Comparison of ENCODE assay signal across 8 cellular contexts in the genomic region with DNA sequence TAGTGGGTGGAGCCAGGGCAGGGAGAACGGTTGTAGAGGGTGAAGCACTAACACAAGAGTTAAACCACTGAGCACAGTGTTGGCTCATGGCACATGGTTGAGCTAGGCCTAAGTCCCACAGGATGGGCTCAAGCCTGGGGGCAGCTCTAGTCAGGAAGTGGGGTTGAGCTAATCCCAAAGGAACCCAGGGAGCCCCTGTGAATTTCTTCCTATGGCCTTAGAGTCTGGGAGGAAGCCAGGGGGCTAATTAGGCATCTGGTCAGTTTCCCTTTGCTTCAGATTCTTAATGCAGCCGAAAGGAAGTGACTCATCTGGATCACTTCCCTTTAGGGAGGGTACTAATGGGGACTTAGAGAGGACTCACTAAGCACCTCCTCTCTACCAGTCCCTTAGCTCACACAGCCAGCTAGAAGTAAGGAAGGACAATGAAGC. TPM values are rescaled to one million over a fixed set of nuclear protein-coding genes. Genes with fewer than 3 reads are reported as not detected.
DNase-seq lines count a peak whose midpoint lies in the region; ATAC-seq and TF ChIP-seq lines count a peak whose summit lies in the region.

No MANE protein-coding gene starts in this region.

- H3K4me1 Mint-ChIP-seq in activated CD8-positive, alpha-beta T cell treated with anti-CD3 and anti-CD28 coated beads for 36 hours (ENCODE audit: low read depth): peaks cover 14% of the 10 kb centered on the region
- peaks cover 21% of the 10 kb centered on the region for H3K4me1 Mint-ChIP-seq in activated CD8-positive, alpha-beta T cell treated with anti-CD3 and anti-CD28 coated beads, Interleukin-2, amount 10 ng/mL, durations not matched to agents 7 days and 5 days (ENCODE audit: low read depth)

- H3K9me3 ChIP-seq in Loucy (ENCODE audit: insufficient read depth, low read depth, low read length): no peaks in the 10 kb centered on the region
- H3K9me3 ChIP-seq in body of pancreas: no peaks in the 10 kb centered on the region

- H2AFZ ChIP-seq in Loucy (ENCODE audit: low read length): 0 out of 2 replicates have a peak overlapping the region, but pooled peaks have one; percentile 3

- no peaks in the 10 kb centered on the region for H3K9me2 ChIP-seq in Loucy (replicated peaks; ENCODE audit: low read depth, low read length)

- H3K27me3 Mint-ChIP-seq in activated CD8-positive, alpha-beta T cell treated with anti-CD3 and anti-CD28 coated beads for 36 hours: no peaks in the 10 kb centered on the region
- H3K27me3 Mint-ChIP-seq in activated CD8-positive, alpha-beta T cell treated with anti-CD3 and anti-CD28 coated beads, Interleukin-2, amount 10 ng/mL, durations not matched to agents 7 days and 5 days (ENCODE audit: low read depth): peaks cover 11% of the 10 kb centered on the region

- TF ChIP-seq CTCF in activated CD8-positive, alpha-beta T cell treated with anti-CD3 and anti-CD28 coated beads for 36 hours (IDR thresholded peaks at IDR 0.05): no peak
- TF ChIP-seq CTCF in Loucy (conservative IDR thresholded peaks at IDR 0.05; ENCODE audit: low read length) (no peak), body of pancreas (IDR thresholded peaks at IDR 0.05) (no peak)

- H3K27ac ChIP-seq in body of pancreas: peak overlapping the region in 2 of 4 donors; percentile 24 to 34

- ATAC-seq in activated CD8-positive, alpha-beta T cell treated with anti-CD3 and anti-CD28 coated beads for 36 hours: peak; percentile 60
- ATAC-seq in activated CD8-positive, alpha-beta T cell treated with anti-CD3 and anti-CD28 coated beads, Interleukin-2, amount 10 ng/mL, durations not matched to agents 7 days and 5 days: no peak
- ATAC-seq in body of pancreas: peak; percentile 49

- H3K36me3 Mint-ChIP-seq in activated CD8-positive, alpha-beta T cell treated with anti-CD3 and anti-CD28 coated beads for 36 hours (ENCODE audit: low read depth): no peaks in the 10 kb centered on the region
- H3K36me3 Mint-ChIP-seq in activated CD8-positive, alpha-beta T cell treated with anti-CD3 and anti-CD28 coated beads, Interleukin-2, amount 10 ng/mL, durations not matched to agents 7 days and 5 days (ENCODE audit: low read depth): no peaks in the 10 kb centered on the region

- peaks cover 3% of the 10 kb centered on the region; the same call in 1 of the 2 replicates for H3K79me2 ChIP-seq in Loucy (ENCODE audit: insufficient read depth, low read length)

- intact Hi-C loops in activated CD8-positive, alpha-beta T cell treated with anti-CD3 and anti-CD28 coated beads for 36 hours (cut with micrococcal nuclease): loop anchor here (5.0 kb wide), 1 partner anchor 108 kb away; a partner anchor contains a TSS
- intact Hi-C loops in body of pancreas (cut with DNase I): loop anchor here (5.0 kb wide), 1 partner anchor 88 kb away; a partner anchor contains a TSS

- 49 to 50% methylated on average over 2 of the region's 2 CpGs for WGBS in body of pancreas, 2 donors

- H3K9ac ChIP-seq in Loucy (ENCODE audit: low read depth, low read length, poor library complexity, severe bottlenecking): peak overlapping the region; percentile 65

- no peak overlapping the region for H3K4me3 Mint-ChIP-seq in activated CD8-positive, alpha-beta T cell treated with anti-CD3 and anti-CD28 coated beads for 36 hours
- H3K4me3 Mint-ChIP-seq in activated CD8-positive, alpha-beta T cell treated with anti-CD3 and anti-CD28 coated beads, Interleukin-2, amount 10 ng/mL, durations not matched to agents 7 days and 5 days: no peak overlapping the region

- H3K4me2 ChIP-seq in Loucy (ENCODE audit: low read depth, low read length, poor library complexity, severe bottlenecking): peak overlapping the region; percentile 77

- H3K27ac Mint-ChIP-seq in activated CD8-positive, alpha-beta T cell treated with anti-CD3 and anti-CD28 coated beads for 36 hours: no peak overlapping the region
- H3K27ac Mint-ChIP-seq in activated CD8-positive, alpha-beta T cell treated with anti-CD3 and anti-CD28 coated beads, Interleukin-2, amount 10 ng/mL, durations not matched to agents 7 days and 5 days: no peak overlapping the region

- H3K4me3 ChIP-seq in Loucy (ENCODE audit: low read length, poor library complexity, severe bottlenecking): peak overlapping the region; percentile 67
- H3K4me3 ChIP-seq in body of pancreas: no peak overlapping the region

- no peaks in the 10 kb centered on the region for H3K36me3 ChIP-seq in Loucy (ENCODE audit: insufficient read depth, low read length)
- no peaks in the 10 kb centered on the region for H3K36me3 ChIP-seq in body of pancreas (replicated peaks in 1 of 2; ENCODE audit: insufficient read depth in 1 of 2, low read depth in 2 of 2)

- TF ChIP-seq POLR2A in body of pancreas (IDR thresholded peaks at IDR 0.05): no peak

- no peaks in the 10 kb centered on the region for H3K9me3 Mint-ChIP-seq in activated CD8-positive, alpha-beta T cell treated with anti-CD3 and anti-CD28 coated beads for 36 hours
- no peaks in the 10 kb centered on the region for H3K9me3 Mint-ChIP-seq in activated CD8-positive, alpha-beta T cell treated with anti-CD3 and anti-CD28 coated beads, Interleukin-2, amount 10 ng/mL, durations not matched to agents 7 days and 5 days (ENCODE audit: insufficient read depth)

- H4K20me1 ChIP-seq in Loucy (ENCODE audit: insufficient read depth, low read length, poor library complexity, severe bottlenecking): no peaks in the 10 kb centered on the region

- POLR2A ChIA-PET in activated CD8-positive, alpha-beta T cell treated with anti-CD3 and anti-CD28 coated beads for 36 hours (lab: Charles Lee): interaction anchor here (1.2 to 1.8 kb wide), 4 partner anchors 26 to 101 kb away, joined by 3 to 4 read pairs (median 4); a partner anchor contains a TSS
- POLR2A ChIA-PET in activated CD8-positive, alpha-beta T cell treated with anti-CD3 and anti-CD28 coated beads, Interleukin-2, amount 10 ng/mL, durations not matched to agents 7 days and 5 days (lab: Charles Lee): interaction anchor here (1.0 to 1.9 kb wide), 3 partner anchors 34 to 91 kb away, joined by 3 to 5 read pairs (median 4); no protein-coding TSS in a partner anchor

- H3K4me1 ChIP-seq in Loucy (ENCODE audit: insufficient read depth, low read length, poor library complexity, severe bottlenecking) (peaks cover 38% of the 10 kb centered on the region), body of pancreas (no peaks in the 10 kb centered on the region)

- no peaks in the 10 kb centered on the region for H3F3A ChIP-seq in Loucy (ENCODE audit: low read depth)

- no peak for DNase-seq in activated CD8-positive, alpha-beta T cell treated with anti-CD3 and anti-CD28 coated beads for 36 hours
- DNase-seq in activated CD8-positive, alpha-beta T cell treated with anti-CD3 and anti-CD28 coated beads, Interleukin-2, amount 10 ng/mL, durations not matched to agents 7 days and 5 days: no peak
- peak; percentile 96 for DNase-seq in HCEC 1CT
- peak in 2 of 4 donors; percentile 29 to 51 for DNase-seq in body of pancreas
- peak; percentile 40 to 96 for DNase-seq in lung microvascular endothelial cell (ENCODE audit: low read depth in 2 of 2)
- no peak for DNase-seq in cerebellar nuclear complex (lab: John Stamatoyannopoulos, UW)
- DNase-seq in NCI-H2081 treated with DMSO at 0.1 percent for 48 hours (lab: John Stamatoyannopoulos, UW): no peak

- CTCF ChIA-PET in activated CD8-positive, alpha-beta T cell treated with anti-CD3 and anti-CD28 coated beads for 36 hours (lab: Charles Lee): interaction anchor here (0.9 to 14.1 kb wide), 12 partner anchors 9 to 676 kb away, joined by 3 to 482 read pairs (median 14); a partner anchor contains a TSS
- CTCF ChIA-PET in activated CD8-positive, alpha-beta T cell treated with anti-CD3 and anti-CD28 coated beads, Interleukin-2, amount 10 ng/mL, durations not matched to agents 7 days and 5 days (lab: Charles Lee): interaction anchor here (0.9 to 19.2 kb wide), 15 partner anchors 10 to 118 kb away, joined by 3 to 483 read pairs (median 9); a partner anchor contains a TSS

- H3K27me3 ChIP-seq in Loucy (ENCODE audit: insufficient read depth, low read length, poor library complexity, severe bottlenecking) (no peaks in the 10 kb centered on the region), body of pancreas (no peaks in the 10 kb centered on the region)

RNA-seq across cellular contexts. Expression of a gene that starts 10.1 kb away (rescaled TPM):
- 1 to 10 TPM; 1.3 to 1.4 TPM for total RNA-seq in activated CD8-positive, alpha-beta T cell treated with anti-CD3 and anti-CD28 coated beads for 36 hours
- under 1 TPM; 0.34 to 0.79 TPM for total RNA-seq in activated CD8-positive, alpha-beta T cell treated with anti-CD3 and anti-CD28 coated beads, Interleukin-2, amount 10 ng/mL, durations not matched to agents 7 days and 5 days
- total RNA-seq in body of pancreas (not detected), lung microvascular endothelial cell (under 0.01 and 0.22 TPM in 2 replicates)

RNA-seq across cellular contexts. Expression of a gene that starts 27.4 kb away (rescaled TPM):
- not detected for total RNA-seq in activated CD8-positive, alpha-beta T cell treated with anti-CD3 and anti-CD28 coated beads for 36 hours
- total RNA-seq in activated CD8-positive, alpha-beta T cell treated with anti-CD3 and anti-CD28 coated beads, Interleukin-2, amount 10 ng/mL, durations not matched to agents 7 days and 5 days: not detected
- total RNA-seq in body of pancreas: not detected
- total RNA-seq in lung microvascular endothelial cell: not detected in 2 replicates

RNA-seq across cellular contexts. Expression of a gene that starts 35.5 kb away (rescaled TPM):
- total RNA-seq in activated CD8-positive, alpha-beta T cell treated with anti-CD3 and anti-CD28 coated beads for 36 hours: 100 to 1,000 TPM; 475 to 482 TPM
- total RNA-seq in activated CD8-positive, alpha-beta T cell treated with anti-CD3 and anti-CD28 coated beads, Interleukin-2, amount 10 ng/mL, durations not matched to agents 7 days and 5 days: 100 to 1,000 TPM; 476 to 510 TPM
- total RNA-seq in body of pancreas (100 to 1,000 TPM in 1 of 2 donors, 10 to 100 TPM in 1; 63.0 to 118 TPM), lung microvascular endothelial cell (59.1 and 165 TPM in 2 replicates)

RNA-seq across cellular contexts. Expression of a gene that starts 55.6 kb away (rescaled TPM):
- total RNA-seq in activated CD8-positive, alpha-beta T cell treated with anti-CD3 and anti-CD28 coated beads for 36 hours: under 1 TPM in 1 of 2 experiments, not detected in 1; 0.07 TPM
- not detected for total RNA-seq in activated CD8-positive, alpha-beta T cell treated with anti-CD3 and anti-CD28 coated beads, Interleukin-2, amount 10 ng/mL, durations not matched to agents 7 days and 5 days
- total RNA-seq in body of pancreas (1 to 10 TPM; 2.3 to 4.9 TPM), lung microvascular endothelial cell (under 0.01 TPM in 1 of 2 replicates, not detected in the other)

Comparison
In these comparisons a context has a peak if more than half of its experiments do, and no peak if none do; other contexts are left out.
1. DNase-seq: peak in HCEC 1CT (single experiment) and lung microvascular endothelial cell (2 of 2); none in activated CD8-positive, alpha-beta T cell treated with anti-CD3 and anti-CD28 coated beads for 36 hours (single experiment), activated CD8-positive, alpha-beta T cell treated with anti-CD3 and anti-CD28 coated beads, Interleukin-2, amount 10 ng/mL, durations not matched to agents 7 days and 5 days (single experiment), cerebellar nuclear complex (0 of 2) and NCI-H2081 treated with DMSO at 0.1 percent for 48 hours (single experiment).